ENCODE assay signal across 20 cellular contexts in genomic region chr12:43891856-43892574, GRCh38. TPM values are rescaled to one million over a fixed set of nuclear protein-coding genes. Genes with fewer than 3 reads are reported as not detected.
A peak's percentile ranks its signal among the peaks of the same experiment; 100 is the strongest.
DNase-seq lines count a peak whose midpoint lies in the region; ATAC-seq and TF ChIP-seq lines count a peak whose summit lies in the region.
"Had no signal": no experiment of that assay in that cellular context is flagged by ENCODE, and none has a peak within 500 bp of the region (broad histone marks: within the 10 kb centered on the region; RNA-seq: fewer than 3 reads in every experiment).

No MANE protein-coding gene starts in this region.

- ATAC-seq in PC-3 (peak; percentile 79), GM21737 (IDR thresholded peaks at IDR 0.05; ENCODE audit: unreplicated experiment) (no peak), HG02610 (IDR thresholded peaks at IDR 0.05; ENCODE audit: unreplicated experiment) (no peak)

- no TSS peak for BruUV-seq in PC-3 (replicated peaks; lab: Mats Ljungman, UMichigan)

- TF ChIP-seq CTCF in PC-3 (conservative IDR thresholded peaks at IDR 0.05; ENCODE audit: low read depth, low read length) (no peak), fibroblast of mammary gland (conservative IDR thresholded peaks at IDR 0.05; ENCODE audit: control insufficient read depth, insufficient read depth, low read depth, low read length) (no peak)

- H2AFZ ChIP-seq in PC-3 (ENCODE audit: low read length), result no peak overlapping the region

- no peaks in the 10 kb centered on the region for H3K36me3 ChIP-seq in PC-3 (ENCODE audit: low read depth, low read length)
- H3K36me3 ChIP-seq: HAP-1 had no signal

- no peaks in the 10 kb centered on the region for H3K9me2 ChIP-seq in PC-3 (replicated peaks; ENCODE audit: low read length)

- POLR2A ChIA-PET in PC-3 (lab: Charles Lee; ENCODE audit: unreplicated experiment), result no interaction called here

- CTCF ChIA-PET in PC-3 (lab: Charles Lee), result no interaction called here

- H3K79me2 ChIP-seq in PC-3 (ENCODE audit: low read length), result no peaks in the 10 kb centered on the region

- intact Hi-C loops in PC-3 (cut with micrococcal nuclease), result no loop called here

- H3K9me3 ChIP-seq in PC-3 (ENCODE audit: low read length), result no peaks in the 10 kb centered on the region
- H3K9me3 ChIP-seq: HAP-1 had no signal

- no peaks in the 10 kb centered on the region for H4K20me1 ChIP-seq in PC-3 (ENCODE audit: low read length)

- no peak overlapping the region for H3K27ac ChIP-seq in PC-3 (ENCODE audit: low read length)
- H3K27ac ChIP-seq: SK-N-MC had no signal

- H3K4me3 ChIP-seq in PC-3 (ENCODE audit: low read length) (no peak overlapping the region), fibroblast of mammary gland (ENCODE audit: control insufficient read depth, low read depth, low read length) (no peak overlapping the region)
- H3K4me3 ChIP-seq: HAP-1, SK-N-MC had no signal

- no peak overlapping the region for H3K9ac ChIP-seq in PC-3 (ENCODE audit: low read length)

- no peak overlapping the region for H3K4me2 ChIP-seq in PC-3 (ENCODE audit: low read length)

- no peaks in the 10 kb centered on the region for H3F3A ChIP-seq in PC-3 (ENCODE audit: low read length, unreplicated experiment)

- DNase-seq in LHCN-M2 (ENCODE audit: low read depth) (peak; percentile 10), PC-3 (peak; percentile 72), fibroblast of mammary gland (ENCODE audit: low read depth) (peak; percentile 23), renal cortical epithelial cell (ENCODE audit: low read depth) (peak; percentile 82), inferior parietal cortex (ENCODE audit: extremely low spot score) (no peak)
- DNase-seq: ACHN; C1 segment of cervical spinal cord; CD8-positive, alpha-beta memory T cell; DND-41; KG1; NCI-H1436 treated with DMSO at 0.1 percent for 48 hours; NCI-H2029 treated with DMSO at 0.1 percent for 48 hours; NCI-H2171; NCI-H446; NK-92 treated with Interleukin-12 subunit alpha and Interleukin-12 subunit beta, amount 100 ng/mL, for 24 hours; Right ventricle myocardium superior had no signal

- H3K27me3 ChIP-seq in PC-3 (ENCODE audit: low read length), result no peaks in the 10 kb centered on the region

- H3K4me1 ChIP-seq in PC-3 (ENCODE audit: insufficient read depth, low read length), result peaks cover 20% of the 10 kb centered on the region
- H3K4me1 ChIP-seq: HAP-1 had no signal

RNA-seq across cellular contexts. Expression of gene TMEM117, which starts 56.1 kb away (rescaled TPM):
- 12.5 and 23.5 TPM in 2 replicates for total RNA-seq in LHCN-M2 (2014; rRNA removed)
- polyA plus RNA-seq in LHCN-M2 (2012), result 3.6 TPM
- 7.9 and 9.0 TPM in 2 replicates for total RNA-seq in PC-3 (2014; rRNA removed)
- total RNA-seq in renal cortical epithelial cell, result 8.0 and 20.6 TPM in 2 replicates
